In genomic region chr2:234537929-234538328, GRCh38 we compare ENCODE assay signal across 39 cellular contexts.
"Had no signal": no experiment of that assay in that cellular context is flagged by ENCODE, and none has a peak within 500 bp of the region (broad histone marks: within the 10 kb centered on the region; RNA-seq: fewer than 3 reads in every experiment).

No MANE protein-coding gene starts in this region.

- H3K27ac Mint-ChIP-seq: activated naive CD4-positive, alpha-beta T cell treated with anti-CD3 and anti-CD28 coated beads for 36 hours; activated naive CD4-positive, alpha-beta T cell treated with anti-CD3 and anti-CD28 coated beads, Interleukin-2, amount 10 ng/mL, durations not matched to agents 7 days and 5 days; activated naive CD4-positive, alpha-beta T cell treated with anti-CD3 and anti-CD28 coated beads, Interleukin-2, amount 50 U/mL, for 24 hours; activated naive CD4-positive, alpha-beta T cell treated with anti-CD3 and anti-CD28 coated beads, Interleukin-2, amount 50 U/mL, for 72 hours; activated naive CD8-positive, alpha-beta T cell; activated naive CD8-positive, alpha-beta T cell treated with anti-CD3 and anti-CD28 coated beads for 36 hours; activated naive CD8-positive, alpha-beta T cell treated with anti-CD3 and anti-CD28 coated beads, Interleukin-2, amount 10 ng/mL, durations not matched to agents 7 days and 5 days; activated naive CD8-positive, alpha-beta T cell treated with anti-CD3 and anti-CD28 coated beads, Interleukin-2, amount 50 U/mL, for 24 hours; activated T-cell treated with anti-CD3 and anti-CD28 coated beads, Interleukin-2, amount 50 U/mL, for 24 hours; activated T-cell treated with anti-CD3 and anti-CD28 coated beads, Interleukin-2, amount 50 U/mL, for 72 hours; activated T-helper 1 cell treated with anti-CD3 and anti-CD28 coated beads, Interleukin-12 subunit alpha, Interleukin-12 subunit beta, Interleukin-2, Interleukin-4 antibody, amounts not matched to agents 30 ng/mL and 10 ng/mL and 1 ng/mL, durations not matched to agents 14 hours and 24 hours and 36 hours; activated T-helper 17 cell treated with anti-CD3 and anti-CD28 coated beads, Interleukin-2, amount 50 U/mL, for 72 hours; activated T-helper 2 cell treated with anti-CD3 and anti-CD28 coated beads, Interferon-gamma antibody, Interleukin-2, Interleukin-4, amounts not matched to agents 10 μg/mL and 5 μg/mL and 100 μg/mL, durations not matched to agents 14 hours and 24 hours and 36 hours; brain had no signal

- H3K27me3 Mint-ChIP-seq: activated naive CD4-positive, alpha-beta T cell treated with anti-CD3 and anti-CD28 coated beads, Interleukin-2, amount 50 U/mL, for 24 hours; brain had no signal

- H3K4me1 ChIP-seq: adrenal gland, ascending aorta, body of pancreas, breast epithelium had no signal

- H3K4me1 Mint-ChIP-seq: activated naive CD4-positive, alpha-beta T cell treated with anti-CD3 and anti-CD28 coated beads, Interleukin-2, amount 50 U/mL, for 24 hours; activated naive CD8-positive, alpha-beta T cell treated with anti-CD3 and anti-CD28 coated beads for 36 hours; activated naive CD8-positive, alpha-beta T cell treated with anti-CD3 and anti-CD28 coated beads, Interleukin-2, amount 50 U/mL, for 24 hours; activated T-helper 17 cell treated with anti-CD3 and anti-CD28 coated beads, Interleukin-2, amount 50 U/mL, for 72 hours; brain; central memory CD8-positive, alpha-beta T cell had no signal

- H3K9me3 Mint-ChIP-seq: activated naive CD4-positive, alpha-beta T cell treated with anti-CD3 and anti-CD28 coated beads for 36 hours; activated naive CD4-positive, alpha-beta T cell treated with anti-CD3 and anti-CD28 coated beads, Interleukin-2, amount 10 ng/mL, durations not matched to agents 7 days and 5 days; activated naive CD4-positive, alpha-beta T cell treated with anti-CD3 and anti-CD28 coated beads, Interleukin-2, amount 50 U/mL, for 24 hours; activated naive CD4-positive, alpha-beta T cell treated with anti-CD3 and anti-CD28 coated beads, Interleukin-2, amount 50 U/mL, for 72 hours; activated naive CD8-positive, alpha-beta T cell treated with anti-CD3 and anti-CD28 coated beads for 36 hours; activated naive CD8-positive, alpha-beta T cell treated with anti-CD3 and anti-CD28 coated beads, Interleukin-2, amount 10 ng/mL, durations not matched to agents 7 days and 5 days; activated naive CD8-positive, alpha-beta T cell treated with anti-CD3 and anti-CD28 coated beads, Interleukin-2, amount 50 U/mL, for 24 hours; activated T-cell treated with anti-CD3 and anti-CD28 coated beads, Interleukin-2, amount 50 U/mL, for 24 hours; activated T-helper 1 cell treated with anti-CD3 and anti-CD28 coated beads, Interleukin-12 subunit alpha, Interleukin-12 subunit beta, Interleukin-2, Interleukin-4 antibody, amounts not matched to agents 30 ng/mL and 10 ng/mL and 1 ng/mL, durations not matched to agents 14 hours and 24 hours and 36 hours; activated T-helper 17 cell treated with anti-CD3 and anti-CD28 coated beads, Interleukin-2, amount 50 U/mL, for 72 hours; activated T-helper 2 cell treated with anti-CD3 and anti-CD28 coated beads, Interferon-gamma antibody, Interleukin-2, Interleukin-4, amounts not matched to agents 10 μg/mL and 5 μg/mL and 100 μg/mL, durations not matched to agents 14 hours and 24 hours and 36 hours; central memory CD8-positive, alpha-beta T cell had no signal

- H3K36me3 ChIP-seq: adrenal gland, ascending aorta, brain microvascular endothelial cell, breast epithelium, cardiac muscle cell had no signal

- H3K27ac ChIP-seq: adrenal gland, ascending aorta, body of pancreas, brain microvascular endothelial cell, breast epithelium, cardiac muscle cell had no signal

- H3K4me3 Mint-ChIP-seq: activated naive CD4-positive, alpha-beta T cell treated with anti-CD3 and anti-CD28 coated beads for 36 hours; activated naive CD4-positive, alpha-beta T cell treated with anti-CD3 and anti-CD28 coated beads, Interleukin-2, amount 10 ng/mL, durations not matched to agents 7 days and 5 days; activated naive CD4-positive, alpha-beta T cell treated with anti-CD3 and anti-CD28 coated beads, Interleukin-2, amount 50 U/mL, for 24 hours; activated naive CD8-positive, alpha-beta T cell; activated naive CD8-positive, alpha-beta T cell treated with anti-CD3 and anti-CD28 coated beads for 36 hours; activated naive CD8-positive, alpha-beta T cell treated with anti-CD3 and anti-CD28 coated beads, Interleukin-2, amount 10 ng/mL, durations not matched to agents 7 days and 5 days; activated naive CD8-positive, alpha-beta T cell treated with anti-CD3 and anti-CD28 coated beads, Interleukin-2, amount 50 U/mL, for 24 hours; activated T-cell treated with anti-CD3 and anti-CD28 coated beads, Interleukin-2, amount 50 U/mL, for 24 hours; activated T-cell treated with anti-CD3 and anti-CD28 coated beads, Interleukin-2, amount 50 U/mL, for 4 hours; activated T-cell treated with anti-CD3 and anti-CD28 coated beads, Interleukin-2, amount 50 U/mL, for 72 hours; activated T-helper 1 cell treated with anti-CD3 and anti-CD28 coated beads, Interleukin-12 subunit alpha, Interleukin-12 subunit beta, Interleukin-2, Interleukin-4 antibody, amounts not matched to agents 30 ng/mL and 10 ng/mL and 1 ng/mL, durations not matched to agents 14 hours and 24 hours and 36 hours; activated T-helper 17 cell treated with anti-CD3 and anti-CD28 coated beads, Interleukin-2, amount 50 U/mL, for 72 hours; brain; central memory CD8-positive, alpha-beta T cell had no signal

- ATAC-seq: activated naive CD4-positive, alpha-beta T cell treated with anti-CD3 and anti-CD28 coated beads, Interleukin-2, amount 50 U/mL, for 72 hours; activated naive CD8-positive, alpha-beta T cell treated with anti-CD3 and anti-CD28 coated beads, Interleukin-2, amount 50 U/mL, for 24 hours; activated T-cell treated with anti-CD3 and anti-CD28 coated beads, Interleukin-2, amount 50 U/mL, for 4 hours; activated T-cell treated with anti-CD3 and anti-CD28 coated beads, Interleukin-2, amount 50 U/mL, for 72 hours; activated T-helper 17 cell treated with anti-CD3 and anti-CD28 coated beads, Interleukin-2, amount 50 U/mL, for 72 hours; body of pancreas had no signal

- DNase-seq: activated effector memory CD4-positive, alpha-beta T cell treated with anti-CD3 and anti-CD28 coated beads, Interleukin-2, amount 50 U/mL, for 16 hours; activated effector memory CD4-positive, alpha-beta T cell treated with Interleukin-2 at 50 U/mL for 16 hours; activated gamma-delta T cell; activated gamma-delta T cell treated with Interleukin-2 at 50 U/mL for 16 hours; activated naive CD4-positive, alpha-beta T cell; activated naive CD4-positive, alpha-beta T cell treated with anti-CD3 and anti-CD28 coated beads for 36 hours; activated naive CD4-positive, alpha-beta T cell treated with anti-CD3 and anti-CD28 coated beads, Interleukin-2, amount 10 ng/mL, durations not matched to agents 7 days and 5 days; activated naive CD4-positive, alpha-beta T cell treated with anti-CD3 and anti-CD28 coated beads, Interleukin-2, amount 50 U/mL, for 16 hours; activated naive CD4-positive, alpha-beta T cell treated with Interleukin-2 at 50 U/mL for 16 hours; activated naive CD8-positive, alpha-beta T cell treated with anti-CD3 and anti-CD28 coated beads for 36 hours; activated naive CD8-positive, alpha-beta T cell treated with anti-CD3 and anti-CD28 coated beads, Interleukin-2, amount 10 ng/mL, durations not matched to agents 7 days and 5 days; activated naive CD8-positive, alpha-beta T cell treated with anti-CD3 and anti-CD28 coated beads, Interleukin-2, amount 50 U/mL, for 24 hours; activated T-cell treated with anti-CD3 and anti-CD28 coated beads, Interleukin-2, amount 50 U/mL, for 1 hour; activated T-cell treated with anti-CD3 and anti-CD28 coated beads, Interleukin-2, amount 50 U/mL, for 24 hours; activated T-cell treated with anti-CD3 and anti-CD28 coated beads, Interleukin-2, amount 50 U/mL, for 4 hours; activated T-cell treated with anti-CD3 and anti-CD28 coated beads, Interleukin-2, amount 50 U/mL, for 48 hours; activated T-cell treated with anti-CD3 and anti-CD28 coated beads, Interleukin-2, amount 50 U/mL, for 72 hours; adrenal gland; amniotic stem cell; amygdala; anterior cingulate cortex; aorta; body of pancreas; brain microvascular endothelial cell; caudate nucleus; central memory CD4-positive, alpha-beta T cell; cerebellar nuclear complex had no signal

- FAIRE-seq: astrocyte had no signal

- H3K27me3 ChIP-seq: adrenal gland, ascending aorta, body of pancreas, brain microvascular endothelial cell, breast epithelium, cardiac muscle cell had no signal

- H3K4me3 ChIP-seq: adrenal gland, ascending aorta, body of pancreas, breast epithelium, cardiac muscle cell had no signal

- H3K36me3 Mint-ChIP-seq: activated naive CD4-positive, alpha-beta T cell treated with anti-CD3 and anti-CD28 coated beads, Interleukin-2, amount 50 U/mL, for 24 hours; activated naive CD4-positive, alpha-beta T cell treated with anti-CD3 and anti-CD28 coated beads, Interleukin-2, amount 50 U/mL, for 72 hours; activated naive CD8-positive, alpha-beta T cell; activated naive CD8-positive, alpha-beta T cell treated with anti-CD3 and anti-CD28 coated beads for 36 hours; activated naive CD8-positive, alpha-beta T cell treated with anti-CD3 and anti-CD28 coated beads, Interleukin-2, amount 10 ng/mL, durations not matched to agents 7 days and 5 days; brain had no signal

- H3K9me3 ChIP-seq: adrenal gland, ascending aorta, body of pancreas had no signal
